In the genomic region with DNA sequence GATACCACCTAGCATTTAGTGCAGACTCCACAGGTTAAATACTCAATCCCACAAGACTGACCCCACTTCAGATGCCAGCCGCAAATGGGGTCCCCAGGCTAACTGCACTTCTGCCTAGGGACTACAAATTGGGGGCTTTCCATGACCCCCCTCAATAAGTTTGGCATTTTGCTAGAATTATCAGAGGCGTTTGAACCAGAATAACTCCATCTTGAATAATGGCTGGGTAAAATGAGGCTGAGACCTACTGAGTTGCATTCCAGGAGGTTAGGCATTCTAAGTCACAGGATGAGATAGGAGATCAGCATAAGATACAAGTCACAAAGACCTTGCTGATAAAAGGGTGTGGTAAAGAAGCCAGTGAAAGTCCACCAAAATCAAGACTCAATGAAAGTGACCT, we compare ENCODE assay signal across 19 cellular contexts. TPM values are rescaled to one million over a fixed set of nuclear protein-coding genes. Genes with fewer than 3 reads are reported as not detected.
DNase-seq lines count a peak whose midpoint lies in the region; FAIRE-seq lines count a peak whose summit lies in the region.
"Had no signal": no experiment of that assay in that cellular context is flagged by ENCODE, and none has a peak within 500 bp of the region (broad histone marks: within the 10 kb centered on the region; RNA-seq: fewer than 3 reads in every experiment).

No MANE protein-coding gene starts in this region.

- no peak overlapping the region for H4K12ac ChIP-seq in trophoblast cell (ENCODE audit: low read depth, low read length)

- peak; percentile 8 for FAIRE-seq in GM19239 (lab: Jason Lieb, UNC)
- FAIRE-seq: A549, D721Med, G401.6, GM12891 had no signal

- H4K91ac ChIP-seq in trophoblast cell (ENCODE audit: low read depth, low read length) = peak overlapping the region; percentile 22

- no peak overlapping the region for H3K18ac ChIP-seq in trophoblast cell (ENCODE audit: low read length)

- no peak overlapping the region for H3K14ac ChIP-seq in trophoblast cell (ENCODE audit: low read length)

- H2AFZ ChIP-seq in trophoblast cell (ENCODE audit: insufficient read depth, low read length, poor library complexity) = no peak overlapping the region

- peak overlapping the region; percentile 60 for H3K27ac Mint-ChIP-seq in activated CD4-positive, alpha-beta T cell treated with anti-CD3 and anti-CD28 coated beads, Interleukin-2, amount 10 ng/mL, durations not matched to agents 24 days and 14 days
- H3K27ac Mint-ChIP-seq: B cell; CD4-positive, alpha-beta T cell; CD8-positive, alpha-beta T cell had no signal

- peaks cover 31% of the 10 kb centered on the region for H3K36me3 Mint-ChIP-seq in activated CD4-positive, alpha-beta T cell treated with anti-CD3 and anti-CD28 coated beads, Interleukin-2, amount 10 ng/mL, durations not matched to agents 24 days and 14 days (ENCODE audit: low read depth)

- H3K27ac ChIP-seq in trophoblast cell (ENCODE audit: low read depth, low read length) = no peak overlapping the region
- H3K27ac ChIP-seq: A549; BLaER1 treated with 17β-estradiol and CSF1 and Interleukin-3, amounts not matched to agents 10 nM and 100 nM had no signal

- H3K4me3 ChIP-seq in trophoblast cell (ENCODE audit: low read depth, low read length) = no peak overlapping the region
- H3K4me3 ChIP-seq: A549; BLaER1 treated with 17β-estradiol and CSF1 and Interleukin-3, amounts not matched to agents 10 nM and 100 nM had no signal

- no peak overlapping the region for H3K23ac ChIP-seq in trophoblast cell (ENCODE audit: low read length)

- H2BK5ac ChIP-seq in trophoblast cell (ENCODE audit: low read depth, low read length, poor library complexity) = no peak overlapping the region

- no peak overlapping the region for H2BK12ac ChIP-seq in trophoblast cell (ENCODE audit: low read length)

- no peak overlapping the region for H3K4me3 Mint-ChIP-seq in activated CD4-positive, alpha-beta T cell treated with anti-CD3 and anti-CD28 coated beads, Interleukin-2, amount 10 ng/mL, durations not matched to agents 24 days and 14 days
- H3K4me3 Mint-ChIP-seq: B cell; CD4-positive, alpha-beta T cell; CD8-positive, alpha-beta T cell had no signal

- no CpG with 5 or more reads among the region's 2 CpGs for WGBS in trophoblast cell (ENCODE audit: extremely low coverage, insufficient coverage, insufficient read length)

- H3K4me1 Mint-ChIP-seq in activated CD4-positive, alpha-beta T cell treated with anti-CD3 and anti-CD28 coated beads, Interleukin-2, amount 10 ng/mL, durations not matched to agents 24 days and 14 days = peaks cover 70% of the 10 kb centered on the region

- no peaks in the 10 kb centered on the region for H3K9me3 ChIP-seq in trophoblast cell (ENCODE audit: insufficient read depth, low read depth, low read length)
- H3K9me3 ChIP-seq: A549, Caco-2 had no signal

- H3K9me3 Mint-ChIP-seq in activated CD4-positive, alpha-beta T cell treated with anti-CD3 and anti-CD28 coated beads, Interleukin-2, amount 10 ng/mL, durations not matched to agents 24 days and 14 days = peaks cover 3% of the 10 kb centered on the region
- H3K9me3 Mint-ChIP-seq: CD4-positive, alpha-beta T cell; CD8-positive, alpha-beta T cell had no signal

- no peak overlapping the region for H3K4ac ChIP-seq in trophoblast cell (ENCODE audit: low read depth, low read length)

- no peak for DNase-seq in activated CD4-positive, alpha-beta T cell treated with anti-CD3 and anti-CD28 coated beads, Interleukin-2, amount 10 ng/mL, durations not matched to agents 24 days and 14 days
- DNase-seq in activated CD4-positive, alpha-beta T cell treated with anti-CD3 and anti-CD28 coated beads, Interleukin-2, amount 50 U/mL, for 4 hours = no peak
- DNase-seq in GM19239 (ENCODE audit: insufficient read length, low spot score) = no peak
- no peak for DNase-seq in trophoblast cell
- DNase-seq in NCI-H1694 treated with DMSO at 0.1 percent for 48 hours (lab: John Stamatoyannopoulos, UW) = no peak
- DNase-seq in activated naive CD4-positive, alpha-beta T cell treated with anti-CD3 and anti-CD28 coated beads, Interleukin-2, amount 50 U/mL, for 16 hours = no peak
- DNase-seq: AML-193; Caco-2; Calu3; CD4-positive, alpha-beta T cell; CD8-positive, alpha-beta T cell; DMS79 treated with DMSO at 0.1 percent for 48 hours; GF-D8 had no signal

- no peaks in the 10 kb centered on the region for H3K27me3 ChIP-seq in trophoblast cell (ENCODE audit: insufficient read depth, low read length)
- H3K27me3 ChIP-seq: BLaER1 treated with 17β-estradiol and CSF1 and Interleukin-3, amounts not matched to agents 10 nM and 100 nM had no signal

- H3K4me1 ChIP-seq in trophoblast cell (ENCODE audit: control insufficient read depth in 1 of 2, insufficient read depth in 2 of 2, low read length in 2 of 2) = peaks cover 3 to 9% of the 10 kb centered on the region in 2 experiments

- peak overlapping the region; percentile 40 for H2BK120ac ChIP-seq in trophoblast cell (ENCODE audit: insufficient read depth, low read length, poor library complexity)

- no peaks in the 10 kb centered on the region for H3K79me2 ChIP-seq in trophoblast cell (ENCODE audit: control insufficient read depth, insufficient read depth, low read length, poor library complexity)

- no peak overlapping the region for H3K9ac ChIP-seq in trophoblast cell (ENCODE audit: low read length)
- H3K9ac ChIP-seq: BLaER1 treated with 17β-estradiol and CSF1 and Interleukin-3, amounts not matched to agents 10 nM and 100 nM had no signal

- H3K27me3 Mint-ChIP-seq in activated CD4-positive, alpha-beta T cell treated with anti-CD3 and anti-CD28 coated beads, Interleukin-2, amount 10 ng/mL, durations not matched to agents 24 days and 14 days = no peaks in the 10 kb centered on the region
- H3K27me3 Mint-ChIP-seq: CD4-positive, alpha-beta T cell had no signal

- no peak overlapping the region for H4K8ac ChIP-seq in trophoblast cell (ENCODE audit: low read depth, low read length)

- intact Hi-C loops in activated CD4-positive, alpha-beta T cell treated with anti-CD3 and anti-CD28 coated beads, Interleukin-2, amount 10 ng/mL, durations not matched to agents 24 days and 14 days (cut with micrococcal nuclease) = no loop called here

- no peaks in the 10 kb centered on the region for H3K36me3 ChIP-seq in trophoblast cell (ENCODE audit: control insufficient read depth in 1 of 2, insufficient read depth in 2 of 2, low read length in 2 of 2)

- no peak overlapping the region for H2AK5ac ChIP-seq in trophoblast cell (ENCODE audit: low read length)

- H3K79me1 ChIP-seq in trophoblast cell (ENCODE audit: low read length) = peaks cover 6% of the 10 kb centered on the region

- no peak overlapping the region for H3K4me2 ChIP-seq in trophoblast cell (ENCODE audit: low read length)
- H3K4me2 ChIP-seq: A549; BLaER1 treated with 17β-estradiol and CSF1 and Interleukin-3, amounts not matched to agents 10 nM and 100 nM had no signal

RNA-seq across cellular contexts. Expression of a gene that starts 15.1 kb away (rescaled TPM):
- total RNA-seq in activated CD4-positive, alpha-beta T cell treated with anti-CD3 and anti-CD28 coated beads, Interleukin-2, amount 10 ng/mL, durations not matched to agents 24 days and 14 days = 15.7 and 19.1 TPM in 2 replicates
- polyA plus RNA-seq in trophoblast cell (2013) = 31.0 and 31.5 TPM in 2 replicates
